In genomic region chr1:203380395-203381150, GRCh38 we compare ENCODE assay signal across 13 cellular contexts.
DNase-seq lines count a peak whose midpoint lies in the region; ATAC-seq and TF ChIP-seq lines count a peak whose summit lies in the region.
"Had no signal": no experiment of that assay in that cellular context is flagged by ENCODE, and none has a peak within 500 bp of the region (broad histone marks: within the 10 kb centered on the region; RNA-seq: fewer than 3 reads in every experiment).

No MANE protein-coding gene starts in this region.

- H3K4me3 Mint-ChIP-seq in stimulated activated naive B cell treated with anti-CD40 and anti-IgM and Interleukin-4, amounts not matched to agents 10 μg/mL and 1 μg/mL and 100 μg/mL, for 72 hours = peak overlapping the region; percentile 17 to 47
- H3K4me3 Mint-ChIP-seq: activated T-helper 17 cell treated with anti-CD3 and anti-CD28 coated beads, Interleukin-2, amount 50 U/mL, for 72 hours; CD8-positive, alpha-beta memory T cell had no signal

- H3K27ac Mint-ChIP-seq in stimulated activated naive B cell treated with anti-CD40 and anti-IgM and Interleukin-4, amounts not matched to agents 10 μg/mL and 1 μg/mL and 100 μg/mL, for 72 hours = peak overlapping the region; percentile 67
- H3K27ac Mint-ChIP-seq: activated T-helper 17 cell treated with anti-CD3 and anti-CD28 coated beads, Interleukin-2, amount 50 U/mL, for 72 hours had no signal

- peaks cover 39 to 44% of the 10 kb centered on the region in 2 donors for H3K4me1 Mint-ChIP-seq in stimulated activated naive B cell treated with anti-CD40 and anti-IgM and Interleukin-4, amounts not matched to agents 10 μg/mL and 1 μg/mL and 100 μg/mL, for 72 hours
- H3K4me1 Mint-ChIP-seq: activated T-helper 17 cell treated with anti-CD3 and anti-CD28 coated beads, Interleukin-2, amount 50 U/mL, for 72 hours; CD8-positive, alpha-beta memory T cell had no signal

- ATAC-seq in GM18870 (IDR thresholded peaks at IDR 0.05; ENCODE audit: unreplicated experiment) (peak; percentile 26), HG02852 (IDR thresholded peaks at IDR 0.05; ENCODE audit: unreplicated experiment) (peak; percentile 57)
- ATAC-seq in stimulated activated naive B cell treated with anti-CD40 and anti-IgM and Interleukin-4, amounts not matched to agents 10 μg/mL and 1 μg/mL and 100 μg/mL, for 72 hours (replicated peaks) = peak; percentile 83 to 86
- ATAC-seq: activated T-helper 17 cell treated with anti-CD3 and anti-CD28 coated beads, Interleukin-2, amount 50 U/mL, for 72 hours had no signal

- H3K36me3 Mint-ChIP-seq in stimulated activated naive B cell treated with anti-CD40 and anti-IgM and Interleukin-4, amounts not matched to agents 10 μg/mL and 1 μg/mL and 100 μg/mL, for 72 hours = peaks cover 0 to 3% of the 10 kb centered on the region in 2 donors

- peak; percentile 6 for DNase-seq in stimulated activated naive B cell treated with anti-CD40 and anti-IgM and Interleukin-4, amounts not matched to agents 10 μg/mL and 1 μg/mL and 100 μg/mL, for 72 hours
- DNase-seq in erythroblast (lab: John Stamatoyannopoulos, UW) = no peak
- no peak for DNase-seq in stimulated activated CD4-positive, alpha-beta T cell treated with anti-CD3 and anti-CD28 coated beads, Interleukin-15, amount 100 ng/mL, for 24 hours
- no peak for DNase-seq in NCI-H510A (lab: John Stamatoyannopoulos, UW)
- no peak for DNase-seq in AG08396 (ENCODE audit: low spot score)
- DNase-seq: brain microvascular endothelial cell; CD8-positive, alpha-beta memory T cell; Kasumi-1; NCI-H345 had no signal

- H3K27ac ChIP-seq in cingulate gyrus (ENCODE audit: low read depth, low read length) = peak overlapping the region; percentile 65
- H3K27ac ChIP-seq: brain microvascular endothelial cell had no signal

- TF ChIP-seq POLR2A in erythroblast (IDR thresholded peaks at IDR 0.05; ENCODE audit: low read length) = no peak

- H3K9me3 Mint-ChIP-seq in stimulated activated naive B cell treated with anti-CD40 and anti-IgM and Interleukin-4, amounts not matched to agents 10 μg/mL and 1 μg/mL and 100 μg/mL, for 72 hours = peaks cover 0 to 3% of the 10 kb centered on the region in 2 donors
- H3K9me3 Mint-ChIP-seq: activated T-helper 17 cell treated with anti-CD3 and anti-CD28 coated beads, Interleukin-2, amount 50 U/mL, for 72 hours; CD8-positive, alpha-beta memory T cell had no signal

- H3K27me3 Mint-ChIP-seq in stimulated activated naive B cell treated with anti-CD40 and anti-IgM and Interleukin-4, amounts not matched to agents 10 μg/mL and 1 μg/mL and 100 μg/mL, for 72 hours = no peaks in the 10 kb centered on the region

Comparison
In these comparisons a context has a peak if more than half of its experiments do, and no peak if none do; other contexts are left out.
1. ATAC-seq: peak in every context shown above with its lines; median percentile 84 in stimulated activated naive B cell treated with anti-CD40 and anti-IgM and Interleukin-4, amounts not matched to agents 10 μg/mL and 1 μg/mL and 100 μg/mL, for 72 hours; 57 in HG02852; 26 in GM18870.